In genomic region chr2:191032588-191033429, GRCh38 we compare ENCODE assay signal across 14 cellular contexts. TPM values are rescaled to one million over a fixed set of nuclear protein-coding genes. Genes with fewer than 3 reads are reported as not detected.
DNase-seq lines count a peak whose midpoint lies in the region; ATAC-seq and TF ChIP-seq lines count a peak whose summit lies in the region.
"Had no signal": no experiment of that assay in that cellular context is flagged by ENCODE, and none has a peak within 500 bp of the region (broad histone marks: within the 10 kb centered on the region; RNA-seq: fewer than 3 reads in every experiment).

No MANE protein-coding gene starts in this region.

- H4K20me1 ChIP-seq in GM23338 (replicated peaks; ENCODE audit: insufficient read depth): no peaks in the 10 kb centered on the region

- H3K36me3 ChIP-seq in CD4-positive, alpha-beta memory T cell (ENCODE audit: insufficient read depth, low read length): peaks cover 41% of the 10 kb centered on the region
- no peaks in the 10 kb centered on the region for H3K36me3 ChIP-seq in GM23338 (ENCODE audit: insufficient read depth)
- H3K36me3 ChIP-seq in mesodermal cell (ENCODE audit: control insufficient read depth, insufficient read depth, low read length): no peaks in the 10 kb centered on the region
- H3K36me3 ChIP-seq: gastrocnemius medialis, SJCRH30 had no signal

- no peak; the same call in 1 of the 3 replicates for ATAC-seq in GM23338
- no peak for ATAC-seq in activated T-helper 17 cell treated with anti-CD3 and anti-CD28 coated beads, Interleukin-2, amount 50 U/mL, for 72 hours (replicated peaks)
- ATAC-seq in GM18505 (IDR thresholded peaks at IDR 0.05; ENCODE audit: unreplicated experiment): no peak
- ATAC-seq: activated CD4-positive, CD25-positive, alpha-beta regulatory T cell treated with anti-CD3 and anti-CD28 coated beads, Interleukin-2, amount 50 U/mL, for 24 hours; gastrocnemius medialis had no signal

- no peak overlapping the region for H3K4me3 ChIP-seq in CD4-positive, alpha-beta memory T cell (ENCODE audit: low read length in 2 of 2)
- H3K4me3 ChIP-seq in GM23338 (no peak overlapping the region), mesodermal cell (ENCODE audit: extremely low read depth, insufficient read depth, low read length, poor library complexity, severe bottlenecking) (no peak overlapping the region)
- H3K4me3 ChIP-seq: gastrocnemius medialis, SJCRH30, testis had no signal

- POLR2A ChIA-PET in CD4-positive, alpha-beta memory T cell (lab: Charles Lee; ENCODE audit: partially characterized antibody): interaction anchor here (1.0 to 1.3 kb wide), 2 partner anchors 13 to 19 kb away, joined by 4 read pairs; partner anchors contain the start of gene STAT1

- no peaks in the 10 kb centered on the region for H3K27me3 ChIP-seq in CD4-positive, alpha-beta memory T cell (ENCODE audit: insufficient read depth, low read length)
- no peaks in the 10 kb centered on the region for H3K27me3 ChIP-seq in GM23338 (ENCODE audit: insufficient read depth)
- H3K27me3 ChIP-seq: gastrocnemius medialis, SJCRH30, testis had no signal

- H3K36me3 Mint-ChIP-seq in CD4-positive, alpha-beta memory T cell: peaks cover 43 to 77% of the 10 kb centered on the region in 2 donors
- no peaks in the 10 kb centered on the region for H3K36me3 Mint-ChIP-seq in GM23338 (ENCODE audit: low read depth)
- peaks cover 87% of the 10 kb centered on the region for H3K36me3 Mint-ChIP-seq in activated T-helper 17 cell treated with anti-CD3 and anti-CD28 coated beads, Interleukin-2, amount 50 U/mL, for 72 hours (ENCODE audit: low read depth)

- H3K27ac Mint-ChIP-seq in CD4-positive, alpha-beta memory T cell: peak overlapping the region in 5 of 7 donors; percentile 22 to 78 (median 39)
- no peak overlapping the region for H3K27ac Mint-ChIP-seq in GM23338
- H3K27ac Mint-ChIP-seq in activated T-helper 17 cell treated with anti-CD3 and anti-CD28 coated beads, Interleukin-2, amount 50 U/mL, for 72 hours: peak overlapping the region; percentile 4

- H3K27me3 Mint-ChIP-seq in CD4-positive, alpha-beta memory T cell: no peaks in the 10 kb centered on the region
- H3K27me3 Mint-ChIP-seq in GM23338 (ENCODE audit: insufficient read depth, low read depth, poor library complexity): no peaks in the 10 kb centered on the region
- H3K27me3 Mint-ChIP-seq in activated T-helper 17 cell treated with anti-CD3 and anti-CD28 coated beads, Interleukin-2, amount 50 U/mL, for 72 hours: no peaks in the 10 kb centered on the region

- peaks cover 27 to 43% (median 33%) of the 10 kb centered on the region in 4 donors for H3K4me1 Mint-ChIP-seq in CD4-positive, alpha-beta memory T cell
- H3K4me1 Mint-ChIP-seq in GM23338: peaks cover 4% of the 10 kb centered on the region; the same call in 2 of the 3 replicates
- H3K4me1 Mint-ChIP-seq in activated T-helper 17 cell treated with anti-CD3 and anti-CD28 coated beads, Interleukin-2, amount 50 U/mL, for 72 hours: peaks cover 27% of the 10 kb centered on the region

- no peak overlapping the region for H3K4me3 Mint-ChIP-seq in CD4-positive, alpha-beta memory T cell
- no peak overlapping the region for H3K4me3 Mint-ChIP-seq in GM23338
- H3K4me3 Mint-ChIP-seq in activated T-helper 17 cell treated with anti-CD3 and anti-CD28 coated beads, Interleukin-2, amount 50 U/mL, for 72 hours: no peak overlapping the region

- H3K9me3 ChIP-seq in CD4-positive, alpha-beta memory T cell (ENCODE audit: control insufficient read depth in 1 of 2, low read length in 2 of 2): no peaks in the 10 kb centered on the region
- no peaks in the 10 kb centered on the region for H3K9me3 ChIP-seq in mesodermal cell (ENCODE audit: control insufficient read depth, low read length)
- H3K9me3 ChIP-seq: gastrocnemius medialis, SJCRH30, testis had no signal

- TF ChIP-seq CTCF in GM23338 (conservative IDR thresholded peaks at IDR 0.05; ENCODE audit: low read depth in 2 of 2): no peak

- no peaks in the 10 kb centered on the region for H3K9me3 Mint-ChIP-seq in CD4-positive, alpha-beta memory T cell
- H3K9me3 Mint-ChIP-seq in GM23338: no peaks in the 10 kb centered on the region
- no peaks in the 10 kb centered on the region for H3K9me3 Mint-ChIP-seq in activated T-helper 17 cell treated with anti-CD3 and anti-CD28 coated beads, Interleukin-2, amount 50 U/mL, for 72 hours

- 86 to 96% methylated on average over 4 to 7 of the region's 8 CpGs for WGBS in mesodermal cell (ENCODE audit: insufficient coverage in 2 of 2), 2 experiments

- intact Hi-C loops in CD4-positive, alpha-beta memory T cell (cut with micrococcal nuclease): no loop called here

- TF ChIP-seq POLR2A in GM18505 (IDR thresholded peaks at IDR 0.05; ENCODE audit: borderline replicate concordance, extremely low read depth, insufficient read depth, insufficient read length): no peak

- no peaks in the 10 kb centered on the region for H3F3A ChIP-seq in GM23338 (replicated peaks; ENCODE audit: low read depth)

- H3K27ac ChIP-seq in CD4-positive, alpha-beta memory T cell (ENCODE audit: low read depth, low read length): no peak overlapping the region
- no peak overlapping the region for H3K27ac ChIP-seq in GM23338 (ENCODE audit: low read depth)
- H3K27ac ChIP-seq in mesodermal cell (ENCODE audit: low read depth, low read length, severe bottlenecking): peak overlapping the region; percentile 1
- H3K27ac ChIP-seq: gastrocnemius medialis, SJCRH30, testis had no signal

- DNase-seq in CD4-positive, alpha-beta memory T cell: no peak
- no peak for DNase-seq in GM23338 (ENCODE audit: low spot score)
- DNase-seq in stimulated activated CD4-positive, alpha-beta T cell treated with anti-CD3 and anti-CD28 coated beads, Interleukin-2, amount 100 ng/mL, for 48 hours: no peak
- DNase-seq in NCI-H2171 treated with DMSO at 0.1 percent for 48 hours (lab: John Stamatoyannopoulos, UW): no peak
- no peak for DNase-seq in hypothalamus (lab: John Stamatoyannopoulos, UW)
- DNase-seq: C1 segment of cervical spinal cord; effector CD4-positive, alpha-beta T cell; gastrocnemius medialis; testis had no signal

- H3K79me2 ChIP-seq in GM23338 (replicated peaks; ENCODE audit: insufficient read depth): no peaks in the 10 kb centered on the region

- H3K4me1 ChIP-seq in CD4-positive, alpha-beta memory T cell (ENCODE audit: insufficient read depth, low read length): peaks cover 41% of the 10 kb centered on the region
- peaks cover 6% of the 10 kb centered on the region; the same call in 1 of the 2 replicates for H3K4me1 ChIP-seq in GM23338 (ENCODE audit: insufficient read depth)
- H3K4me1 ChIP-seq in mesodermal cell (ENCODE audit: control insufficient read depth, insufficient read depth, low read length, poor library complexity, severe bottlenecking): peaks cover 11% of the 10 kb centered on the region
- H3K4me1 ChIP-seq: gastrocnemius medialis, SJCRH30, testis had no signal

- CTCF ChIA-PET in CD4-positive, alpha-beta memory T cell (lab: Charles Lee; ENCODE audit: partially characterized antibody): interaction anchor here (0.6 to 1.0 kb wide), 3 partner anchors 19 to 82 kb away, joined by 3 read pairs; no protein-coding TSS in a partner anchor

- H3K4me2 ChIP-seq in GM23338: 0 out of 2 replicates have a peak overlapping the region, but pooled peaks have one; percentile 45

- H3K9me2 ChIP-seq in GM23338 (ENCODE audit: insufficient read depth): no peaks in the 10 kb centered on the region

- H2AFZ ChIP-seq in GM23338: peak overlapping the region; percentile 93

TF ChIP-seq in GM23338, 12 proteins besides CTCF, POLR2A, EP300 and RAD21 (continues in another document):
- TF ChIP-seq CREB1 (CRISPR knock-in tag; IDR thresholded peaks at IDR 0.05; ENCODE audit: low read depth): no peak
- TF ChIP-seq EZH2phosphoT487 (IDR thresholded peaks at IDR 0.05; ENCODE audit: unreplicated experiment): no peak
- TF ChIP-seq ETS1 (IDR thresholded peaks at IDR 0.05): no peak
- TF ChIP-seq STAT1 (IDR thresholded peaks at IDR 0.05; ENCODE audit: unreplicated experiment): no peak

RNA-seq across cellular contexts. Expression of gene STAT1, which starts 18.8 kb away (rescaled TPM):
- total RNA-seq in CD4-positive, alpha-beta memory T cell: 100 to 1,000 TPM; 130 TPM
- polyA plus RNA-seq in CD4-positive, alpha-beta memory T cell: 100 to 1,000 TPM; 221 to 230 TPM
- total RNA-seq in GM23338 (2014; rRNA removed; shearing (Covaris generic)): 43.2 and 47.4 TPM in 2 replicates
- 15.1 and 16.3 TPM in 2 replicates for polyA plus RNA-seq in GM23338 (2016; fragmentation: Nextera tagmentation; extraction: Ambion mirVana)
- 100 to 1,000 TPM; 163 to 363 TPM for total RNA-seq in activated T-helper 17 cell treated with anti-CD3 and anti-CD28 coated beads, Interleukin-2, amount 50 U/mL, for 72 hours
- polyA plus RNA-seq in mesodermal cell (2013, experiment 1 of 2): 29.3 TPM
- 28.7 TPM for polyA plus RNA-seq in mesodermal cell (2013, experiment 2 of 2)
